38 cellular contexts compared by ENCODE assay signal in the genomic region with DNA sequence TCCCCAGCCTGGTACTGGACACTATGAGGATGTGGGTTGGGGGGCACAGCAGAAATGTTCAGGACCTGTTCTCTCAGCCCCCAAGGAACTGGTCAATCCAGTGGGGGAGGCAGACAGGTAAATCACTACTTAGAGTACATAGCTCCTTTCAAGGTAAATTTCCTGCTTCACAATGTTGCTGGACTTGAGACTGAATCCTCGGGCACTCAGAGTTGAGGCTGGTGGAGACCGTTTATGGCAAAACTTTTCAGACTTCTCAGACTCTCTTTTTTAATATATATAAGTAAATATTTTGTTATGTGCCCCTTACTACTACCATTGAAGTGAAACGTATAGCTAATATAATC. TPM values are rescaled to one million over a fixed set of nuclear protein-coding genes. Genes with fewer than 3 reads are reported as not detected.
"Had no signal": no experiment of that assay in that cellular context is flagged by ENCODE, and none has a peak within 500 bp of the region (broad histone marks: within the 10 kb centered on the region; RNA-seq: fewer than 3 reads in every experiment).

No MANE protein-coding gene starts in this region.

- H3K4me3 ChIP-seq: ascending aorta, breast epithelium, cardiac muscle cell, coronary artery, dorsolateral prefrontal cortex, esophagus squamous epithelium, gastroesophageal sphincter had no signal

- H3K4me1 ChIP-seq: ascending aorta, breast epithelium, gastroesophageal sphincter had no signal

- H3K27me3 Mint-ChIP-seq: activated CD4-positive, alpha-beta T cell treated with anti-CD3 and anti-CD28 coated beads for 36 hours; activated CD4-positive, alpha-beta T cell treated with anti-CD3 and anti-CD28 coated beads, Interleukin-2, amount 10 ng/mL, durations not matched to agents 24 days and 14 days; activated CD8-positive, alpha-beta memory T cell treated with anti-CD3 and anti-CD28 coated beads, Interleukin-2, amount 10 ng/mL, durations not matched to agents 7 days and 5 days; activated naive CD8-positive, alpha-beta T cell treated with anti-CD3 and anti-CD28 coated beads, Interleukin-2, amount 10 ng/mL, durations not matched to agents 7 days and 5 days had no signal

- ATAC-seq: activated CD4-positive, alpha-beta T cell treated with anti-CD3 and anti-CD28 coated beads for 36 hours; activated CD8-positive, alpha-beta memory T cell treated with anti-CD3 and anti-CD28 coated beads, Interleukin-2, amount 10 ng/mL, durations not matched to agents 7 days and 5 days; activated CD8-positive, alpha-beta T cell treated with anti-CD3 and anti-CD28 coated beads, Interleukin-2, amount 10 ng/mL, durations not matched to agents 7 days and 5 days; activated naive CD4-positive, alpha-beta T cell treated with anti-CD3 and anti-CD28 coated beads, Interleukin-2, amount 50 U/mL, for 72 hours; activated T-cell treated with anti-CD3 and anti-CD28 coated beads, Interleukin-2, amount 50 U/mL, for 72 hours; gastroesophageal sphincter; T-helper 17 cell had no signal

- H3K27me3 ChIP-seq: ascending aorta, breast epithelium, cardiac muscle cell, gastroesophageal sphincter had no signal

- H3K4me1 Mint-ChIP-seq: activated CD4-positive, alpha-beta T cell treated with anti-CD3 and anti-CD28 coated beads, Interleukin-2, amount 10 ng/mL, durations not matched to agents 24 days and 14 days; activated CD8-positive, alpha-beta memory T cell treated with anti-CD3 and anti-CD28 coated beads, Interleukin-2, amount 10 ng/mL, durations not matched to agents 7 days and 5 days; activated naive CD4-positive, alpha-beta T cell treated with anti-CD3 and anti-CD28 coated beads, Interleukin-2, amount 10 ng/mL, durations not matched to agents 7 days and 5 days; activated naive CD8-positive, alpha-beta T cell treated with anti-CD3 and anti-CD28 coated beads, Interleukin-2, amount 10 ng/mL, durations not matched to agents 7 days and 5 days; brain had no signal

- H3K9me3 Mint-ChIP-seq: activated naive CD4-positive, alpha-beta T cell treated with anti-CD3 and anti-CD28 coated beads, Interleukin-2, amount 10 ng/mL, durations not matched to agents 7 days and 5 days; dendritic cell treated with granulocyte-macrophage colony-stimulating factor and Interleukin-4, amounts not matched to agents 40 ng/mL and 50 ng/mL, for 4 days; endodermal cell; T-helper 2 cell treated with Interferon-gamma antibody and Interleukin-4, amounts not matched to agents 5 μg/mL and 100 μg/mL, for 36 hours had no signal

- H3K27ac ChIP-seq: ascending aorta, breast epithelium, cardiac muscle cell, coronary artery, dorsolateral prefrontal cortex, esophagus squamous epithelium, gastroesophageal sphincter had no signal

- DNase-seq: activated CD4-positive, alpha-beta memory T cell treated with anti-CD3 and anti-CD28 coated beads for 36 hours; activated CD4-positive, alpha-beta T cell treated with anti-CD3 and anti-CD28 coated beads for 36 hours; activated CD4-positive, CD25-positive, alpha-beta regulatory T cell; activated CD4-positive, CD25-positive, alpha-beta regulatory T cell treated with anti-CD3 and anti-CD28 coated beads, Interleukin-2, amount 50 U/mL, for 72 hours; activated CD8-positive, alpha-beta memory T cell treated with anti-CD3 and anti-CD28 coated beads, Interleukin-2, amount 10 ng/mL, durations not matched to agents 7 days and 5 days; activated CD8-positive, alpha-beta memory T cell treated with anti-CD3 and anti-CD28 coated beads, Interleukin-2, amount 50 U/mL, for 4 hours; activated CD8-positive, alpha-beta T cell treated with anti-CD3 and anti-CD28 coated beads, Interleukin-2, amount 10 ng/mL, durations not matched to agents 7 days and 5 days; activated gamma-delta T cell; activated naive CD4-positive, alpha-beta T cell; activated naive CD4-positive, alpha-beta T cell treated with anti-CD3 and anti-CD28 coated beads, Interleukin-2, amount 10 ng/mL, durations not matched to agents 7 days and 5 days; activated naive CD8-positive, alpha-beta T cell treated with anti-CD3 and anti-CD28 coated beads, Interleukin-2, amount 10 ng/mL, durations not matched to agents 7 days and 5 days; activated T-cell treated with anti-CD3 and anti-CD28 coated beads, Interleukin-2, amount 50 U/mL, for 1 hour; activated T-cell treated with anti-CD3 and anti-CD28 coated beads, Interleukin-2, amount 50 U/mL, for 72 hours; central memory CD4-positive, alpha-beta T cell; cerebellar nuclear complex; dorsolateral prefrontal cortex; effector memory CD4-positive, alpha-beta T cell; endodermal cell; esophagus squamous epithelium; foreskin melanocyte; T-helper 1 cell; T-helper 17 cell; T1000 had no signal

- H3K9me3 ChIP-seq: ascending aorta, breast epithelium, esophagus squamous epithelium, gastroesophageal sphincter had no signal

- H3K36me3 Mint-ChIP-seq: activated CD4-positive, alpha-beta memory T cell treated with anti-CD3 and anti-CD28 coated beads for 36 hours; activated CD8-positive, alpha-beta memory T cell treated with anti-CD3 and anti-CD28 coated beads, Interleukin-2, amount 10 ng/mL, durations not matched to agents 7 days and 5 days; activated naive CD4-positive, alpha-beta T cell treated with anti-CD3 and anti-CD28 coated beads, Interleukin-2, amount 10 ng/mL, durations not matched to agents 7 days and 5 days; activated naive CD8-positive, alpha-beta T cell treated with anti-CD3 and anti-CD28 coated beads, Interleukin-2, amount 10 ng/mL, durations not matched to agents 7 days and 5 days; brain had no signal

- H3K27ac Mint-ChIP-seq: activated CD4-positive, alpha-beta memory T cell treated with anti-CD3 and anti-CD28 coated beads for 36 hours; activated CD4-positive, alpha-beta T cell treated with anti-CD3 and anti-CD28 coated beads for 36 hours; activated CD4-positive, alpha-beta T cell treated with anti-CD3 and anti-CD28 coated beads, Interleukin-2, amount 10 ng/mL, durations not matched to agents 24 days and 14 days; activated CD8-positive, alpha-beta memory T cell treated with anti-CD3 and anti-CD28 coated beads, Interleukin-2, amount 10 ng/mL, durations not matched to agents 7 days and 5 days; activated CD8-positive, alpha-beta T cell treated with anti-CD3 and anti-CD28 coated beads, Interleukin-2, amount 10 ng/mL, durations not matched to agents 7 days and 5 days; activated naive CD4-positive, alpha-beta T cell treated with anti-CD3 and anti-CD28 coated beads, Interleukin-2, amount 10 ng/mL, durations not matched to agents 7 days and 5 days; activated naive CD4-positive, alpha-beta T cell treated with anti-CD3 and anti-CD28 coated beads, Interleukin-2, amount 50 U/mL, for 72 hours; activated naive CD8-positive, alpha-beta T cell treated with anti-CD3 and anti-CD28 coated beads, Interleukin-2, amount 10 ng/mL, durations not matched to agents 7 days and 5 days; activated T-cell treated with anti-CD3 and anti-CD28 coated beads, Interleukin-2, amount 50 U/mL, for 72 hours; brain; dendritic cell treated with granulocyte-macrophage colony-stimulating factor and Interleukin-4, amounts not matched to agents 40 ng/mL and 50 ng/mL, for 4 days; endodermal cell; T-helper 17 cell; T-helper 2 cell treated with Interferon-gamma antibody and Interleukin-4, amounts not matched to agents 5 μg/mL and 100 μg/mL, for 36 hours had no signal

- H3K4me3 Mint-ChIP-seq: activated CD4-positive, alpha-beta memory T cell treated with anti-CD3 and anti-CD28 coated beads for 36 hours; activated CD4-positive, alpha-beta T cell treated with anti-CD3 and anti-CD28 coated beads for 36 hours; activated CD4-positive, alpha-beta T cell treated with anti-CD3 and anti-CD28 coated beads, Interleukin-2, amount 10 ng/mL, durations not matched to agents 24 days and 14 days; activated CD8-positive, alpha-beta memory T cell treated with anti-CD3 and anti-CD28 coated beads, Interleukin-2, amount 10 ng/mL, durations not matched to agents 7 days and 5 days; activated CD8-positive, alpha-beta T cell treated with anti-CD3 and anti-CD28 coated beads, Interleukin-2, amount 10 ng/mL, durations not matched to agents 7 days and 5 days; activated naive CD4-positive, alpha-beta T cell treated with anti-CD3 and anti-CD28 coated beads, Interleukin-2, amount 10 ng/mL, durations not matched to agents 7 days and 5 days; activated naive CD8-positive, alpha-beta T cell treated with anti-CD3 and anti-CD28 coated beads, Interleukin-2, amount 10 ng/mL, durations not matched to agents 7 days and 5 days; activated T-cell treated with anti-CD3 and anti-CD28 coated beads, Interleukin-2, amount 50 U/mL, for 72 hours; brain; dendritic cell treated with granulocyte-macrophage colony-stimulating factor and Interleukin-4, amounts not matched to agents 40 ng/mL and 50 ng/mL, for 4 days; endodermal cell; T-helper 17 cell; T-helper 2 cell treated with Interferon-gamma antibody and Interleukin-4, amounts not matched to agents 5 μg/mL and 100 μg/mL, for 36 hours had no signal

- H3K36me3 ChIP-seq: ascending aorta, breast epithelium, cardiac muscle cell, esophagus squamous epithelium, gastroesophageal sphincter had no signal

RNA-seq across cellular contexts. Expression of gene SERPINA10, which starts 0.5 kb away (rescaled TPM):
- total RNA-seq: activated CD4-positive, alpha-beta memory T cell treated with anti-CD3 and anti-CD28 coated beads for 36 hours; activated CD4-positive, alpha-beta T cell treated with anti-CD3 and anti-CD28 coated beads for 36 hours; activated CD4-positive, alpha-beta T cell treated with anti-CD3 and anti-CD28 coated beads, Interleukin-2, amount 10 ng/mL, durations not matched to agents 24 days and 14 days; activated CD8-positive, alpha-beta memory T cell treated with anti-CD3 and anti-CD28 coated beads for 36 hours; activated CD8-positive, alpha-beta memory T cell treated with anti-CD3 and anti-CD28 coated beads, Interleukin-2, amount 10 ng/mL, durations not matched to agents 7 days and 5 days; activated CD8-positive, alpha-beta T cell treated with anti-CD3 and anti-CD28 coated beads, Interleukin-2, amount 10 ng/mL, durations not matched to agents 7 days and 5 days; activated naive CD4-positive, alpha-beta T cell treated with anti-CD3 and anti-CD28 coated beads, Interleukin-2, amount 50 U/mL, for 72 hours; activated naive CD8-positive, alpha-beta T cell treated with anti-CD3 and anti-CD28 coated beads, Interleukin-2, amount 10 ng/mL, durations not matched to agents 7 days and 5 days; activated T-cell treated with anti-CD3 and anti-CD28 coated beads, Interleukin-2, amount 50 U/mL, for 72 hours; ascending aorta; breast epithelium; cardiac muscle cell; endodermal cell; epithelial cell of proximal tubule; esophagus squamous epithelium; fibroblast of lung; fibroblast of villous mesenchyme; gastroesophageal sphincter; glomerular endothelial cell; T-helper 17 cell had no signal
- polyA plus RNA-seq: fibroblast of lung had no signal

RNA-seq across cellular contexts. Expression of gene SERPINA6, which starts 29.6 kb away (rescaled TPM):
- total RNA-seq: activated CD4-positive, alpha-beta memory T cell treated with anti-CD3 and anti-CD28 coated beads for 36 hours; activated CD4-positive, alpha-beta T cell treated with anti-CD3 and anti-CD28 coated beads for 36 hours; activated CD4-positive, alpha-beta T cell treated with anti-CD3 and anti-CD28 coated beads, Interleukin-2, amount 10 ng/mL, durations not matched to agents 24 days and 14 days; activated CD8-positive, alpha-beta memory T cell treated with anti-CD3 and anti-CD28 coated beads for 36 hours; activated CD8-positive, alpha-beta memory T cell treated with anti-CD3 and anti-CD28 coated beads, Interleukin-2, amount 10 ng/mL, durations not matched to agents 7 days and 5 days; activated CD8-positive, alpha-beta T cell treated with anti-CD3 and anti-CD28 coated beads, Interleukin-2, amount 10 ng/mL, durations not matched to agents 7 days and 5 days; activated naive CD4-positive, alpha-beta T cell treated with anti-CD3 and anti-CD28 coated beads, Interleukin-2, amount 50 U/mL, for 72 hours; activated naive CD8-positive, alpha-beta T cell treated with anti-CD3 and anti-CD28 coated beads, Interleukin-2, amount 10 ng/mL, durations not matched to agents 7 days and 5 days; activated T-cell treated with anti-CD3 and anti-CD28 coated beads, Interleukin-2, amount 50 U/mL, for 72 hours; ascending aorta; cardiac muscle cell; dorsolateral prefrontal cortex; endodermal cell; esophagus squamous epithelium; fibroblast of lung; fibroblast of villous mesenchyme; gastroesophageal sphincter; glomerular endothelial cell; T-helper 17 cell had no signal
- polyA plus RNA-seq: fibroblast of lung had no signal
